Comparison of ENCODE assay signal across 8 cellular contexts in the genomic region with DNA sequence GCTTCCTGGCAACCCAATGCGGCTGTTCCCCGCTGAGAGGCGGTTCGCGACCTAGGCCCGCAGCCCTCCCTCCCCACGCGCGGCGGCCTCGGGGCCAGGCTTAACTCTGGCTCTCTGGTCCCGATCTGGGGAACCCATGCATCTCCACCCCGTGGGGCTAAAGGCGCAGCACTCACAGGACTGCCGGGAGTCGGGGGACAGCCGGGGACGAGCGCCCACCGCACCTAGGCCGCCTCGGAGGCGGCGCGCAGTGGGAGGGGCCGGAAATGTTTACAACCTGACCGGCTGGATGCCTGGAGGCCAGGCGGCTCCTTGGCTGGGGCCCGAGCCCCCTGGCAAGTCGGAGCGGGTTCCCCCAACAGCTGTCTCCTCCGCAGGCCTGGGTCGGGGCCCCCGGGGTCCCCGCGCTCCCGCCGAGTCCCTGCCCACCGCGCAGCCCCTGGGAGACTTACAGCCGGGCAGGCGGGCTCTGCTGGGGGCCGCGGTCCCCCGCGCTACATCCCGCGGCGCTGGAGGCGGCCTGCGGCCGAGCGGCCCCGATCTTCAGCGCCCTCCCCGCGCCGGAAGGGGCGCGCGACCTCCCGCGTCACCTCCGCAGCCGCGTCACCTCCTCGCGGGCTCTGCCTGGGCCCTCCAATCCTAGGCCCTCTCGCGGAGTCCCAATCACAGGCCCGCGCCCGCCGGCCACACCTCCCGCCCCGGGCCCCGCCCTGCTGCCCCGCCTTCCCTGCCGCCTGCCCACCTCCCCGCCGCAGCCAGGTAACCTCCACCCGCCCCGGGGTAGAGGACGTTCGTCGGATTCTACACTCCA. TPM values are rescaled to one million over a fixed set of nuclear protein-coding genes. Genes with fewer than 3 reads are reported as not detected.
A peak's percentile ranks its signal among the peaks of the same experiment; 100 is the strongest.
DNase-seq lines count a peak whose midpoint lies in the region; ATAC-seq and TF ChIP-seq lines count a peak whose summit lies in the region.

A gene with protein sequence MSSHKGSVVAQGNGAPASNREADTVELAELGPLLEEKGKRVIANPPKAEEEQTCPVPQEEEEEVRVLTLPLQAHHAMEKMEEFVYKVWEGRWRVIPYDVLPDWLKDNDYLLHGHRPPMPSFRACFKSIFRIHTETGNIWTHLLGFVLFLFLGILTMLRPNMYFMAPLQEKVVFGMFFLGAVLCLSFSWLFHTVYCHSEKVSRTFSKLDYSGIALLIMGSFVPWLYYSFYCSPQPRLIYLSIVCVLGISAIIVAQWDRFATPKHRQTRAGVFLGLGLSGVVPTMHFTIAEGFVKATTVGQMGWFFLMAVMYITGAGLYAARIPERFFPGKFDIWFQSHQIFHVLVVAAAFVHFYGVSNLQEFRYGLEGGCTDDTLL (minus strand): TSS at position 580 of the 811 bp plus-strand sequence. CDS start 7,242 bp downstream, outside the sequence.

- H3K9me3 Mint-ChIP-seq in T-cell (no peaks in the 10 kb centered on the region), type B pancreatic cell (no peaks in the 10 kb centered on the region)

- H3K27me3 Mint-ChIP-seq in T-cell (no peaks in the 10 kb centered on the region), type B pancreatic cell (no peaks in the 10 kb centered on the region)

- peaks cover 10% of the 10 kb centered on the region for H3K36me3 Mint-ChIP-seq in T-cell
- peaks cover 9% of the 10 kb centered on the region for H3K36me3 Mint-ChIP-seq in type B pancreatic cell

- H3K27ac Mint-ChIP-seq in T-cell = peak within 1 kb of the TSS; percentile 90 to 96
- H3K27ac Mint-ChIP-seq in type B pancreatic cell = peak within 1 kb of the TSS; percentile 94

- intact Hi-C loops in cardiac septum (cut with DNase I) (loop anchor here (1.0 to 5.0 kb wide), 2 partner anchors 32 to 151 kb away; a partner anchor contains a TSS), posterior cingulate gyrus (cut with DNase I) (loop anchor here (1.0 to 5.0 kb wide), 2 partner anchors 8 to 36 kb away; no protein-coding TSS in a partner anchor)

- H3K27ac ChIP-seq in adipose tissue (ENCODE audit: low read depth, low read length) = peak within 1 kb of the TSS; percentile 68

- CTCF ChIA-PET in T-cell (lab: Charles Lee) = no interaction called here

- DNase-seq in NCI-H128 (lab: John Stamatoyannopoulos, UW; ENCODE audit: unreplicated experiment) (peak; percentile 85), T-cell (peak; percentile 88 to 98 (median 93)), cardiac septum (ENCODE audit: low spot score) (peak; percentile 98), posterior cingulate gyrus (peak; percentile 84 to 99 (median 93)), type B pancreatic cell (ENCODE audit: extremely low spot score, unreplicated experiment) (peak; percentile 93)

- 0% methylated on average over 72 to 86 of the region's 86 CpGs for WGBS in adipose tissue, 3 donors

- POLR2A ChIA-PET in T-cell (lab: Charles Lee) = no interaction called here

- H3K4me1 Mint-ChIP-seq in T-cell (peaks cover 42 to 52% (median 51%) of the 10 kb centered on the region in 3 donors), type B pancreatic cell (ENCODE audit: unreplicated experiment) (peaks cover 35% of the 10 kb centered on the region)

- TF ChIP-seq CTCF in GM12875 (IDR thresholded peaks at IDR 0.05; ENCODE audit: borderline replicate concordance, insufficient read depth, low read depth, low read length) (no peak), type B pancreatic cell (conservative IDR thresholded peaks at IDR 0.05) (peak; percentile 51)

- peak within 1 kb of the TSS; percentile 88 to 90 (median 89) for H3K4me3 Mint-ChIP-seq in T-cell
- H3K4me3 Mint-ChIP-seq in type B pancreatic cell = peak within 1 kb of the TSS; percentile 88

- peak within 1 kb of the TSS; percentile 96 for H3K4me3 ChIP-seq in GM12875 (ENCODE audit: low read depth, low read length)

- ATAC-seq in HG02678 (IDR thresholded peaks at IDR 0.05; ENCODE audit: unreplicated experiment) (peak; percentile 98), T-cell (replicated peaks in 1 of 4) (peak; percentile 96 to 99 (median 98))

RNA-seq across cellular contexts. Expression of the gene that starts here (rescaled TPM):
- total RNA-seq in T-cell (10 to 100 TPM; 50.3 to 70.1 (median 53.7) TPM), cardiac septum (89.5 TPM), type B pancreatic cell (ENCODE audit: low replicate concordance) (52.4 and 71.3 TPM in 2 replicates)
- 10 to 100 TPM; 49.7 to 83.5 (median 68.8) TPM for polyA plus RNA-seq in adipose tissue

Comparison
In these comparisons a context has a peak if more than half of its experiments do, and no peak if none do; other contexts are left out.
1. Peak in every context shown above with its lines: DNase-seq, ATAC-seq, H3K4me3 ChIP-seq and H3K27ac ChIP-seq.